ENCODE assay signal across 1 cellular context in the genomic region with DNA sequence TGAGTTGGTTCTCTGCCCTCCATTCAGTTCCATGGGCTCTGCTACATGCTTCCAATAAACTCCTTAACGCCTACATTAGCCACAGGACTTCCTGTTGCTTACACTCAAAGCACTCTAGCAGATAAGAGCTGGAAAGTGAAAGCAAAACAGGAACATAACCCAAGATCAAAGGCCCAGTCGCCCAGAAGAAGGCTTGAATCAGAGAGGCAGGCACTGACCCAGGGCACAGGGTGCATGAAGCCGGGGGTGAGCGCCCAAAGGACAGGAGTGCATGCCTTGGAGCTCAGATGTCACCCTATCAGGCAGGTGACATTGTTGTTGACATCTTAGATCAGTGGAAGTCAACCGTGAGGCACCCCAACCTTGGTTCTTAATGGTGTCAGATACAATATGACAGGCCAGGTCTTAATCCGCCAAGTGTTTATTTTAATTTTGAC.
TF ChIP-seq lines count a peak whose summit lies in the region.

No MANE protein-coding gene starts in this region.

TF ChIP-seq in HepG2, 621 proteins besides CTCF, POLR2A, EP300 and RAD21 (continued from another document):
- TF ChIP-seq, protein P1, sequence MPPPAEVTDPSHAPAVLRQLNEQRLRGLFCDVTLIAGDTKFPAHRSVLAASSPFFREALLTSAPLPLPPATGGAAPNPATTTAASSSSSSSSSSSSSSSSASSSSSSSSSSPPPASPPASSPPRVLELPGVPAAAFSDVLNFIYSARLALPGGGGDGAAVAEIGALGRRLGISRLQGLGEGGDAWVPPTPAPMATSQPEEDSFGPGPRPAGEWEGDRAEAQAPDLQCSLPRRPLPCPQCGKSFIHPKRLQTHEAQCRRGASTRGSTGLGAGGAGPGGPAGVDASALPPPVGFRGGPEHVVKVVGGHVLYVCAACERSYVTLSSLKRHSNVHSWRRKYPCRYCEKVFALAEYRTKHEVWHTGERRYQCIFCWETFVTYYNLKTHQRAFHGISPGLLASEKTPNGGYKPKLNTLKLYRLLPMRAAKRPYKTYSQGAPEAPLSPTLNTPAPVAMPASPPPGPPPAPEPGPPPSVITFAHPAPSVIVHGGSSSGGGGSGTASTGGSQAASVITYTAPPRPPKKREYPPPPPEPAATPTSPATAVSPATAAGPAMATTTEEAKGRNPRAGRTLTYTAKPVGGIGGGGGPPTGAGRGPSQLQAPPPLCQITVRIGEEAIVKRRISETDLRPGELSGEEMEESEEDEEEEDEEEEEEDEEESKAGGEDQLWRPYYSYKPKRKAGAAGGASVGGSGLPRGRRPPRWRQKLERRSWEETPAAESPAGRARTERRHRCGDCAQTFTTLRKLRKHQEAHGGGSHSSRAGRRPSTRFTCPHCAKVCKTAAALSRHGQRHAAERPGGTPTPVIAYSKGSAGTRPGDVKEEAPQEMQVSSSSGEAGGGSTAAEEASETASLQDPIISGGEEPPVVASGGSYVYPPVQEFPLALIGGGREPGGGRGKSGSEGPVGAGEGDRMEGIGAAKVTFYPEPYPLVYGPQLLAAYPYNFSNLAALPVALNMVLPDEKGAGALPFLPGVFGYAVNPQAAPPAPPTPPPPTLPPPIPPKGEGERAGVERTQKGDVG (CRISPR knock-in tag; IDR thresholded peaks at IDR 0.05; ENCODE audit: borderline replicate concordance): no peak
- TF ChIP-seq, protein P2, sequence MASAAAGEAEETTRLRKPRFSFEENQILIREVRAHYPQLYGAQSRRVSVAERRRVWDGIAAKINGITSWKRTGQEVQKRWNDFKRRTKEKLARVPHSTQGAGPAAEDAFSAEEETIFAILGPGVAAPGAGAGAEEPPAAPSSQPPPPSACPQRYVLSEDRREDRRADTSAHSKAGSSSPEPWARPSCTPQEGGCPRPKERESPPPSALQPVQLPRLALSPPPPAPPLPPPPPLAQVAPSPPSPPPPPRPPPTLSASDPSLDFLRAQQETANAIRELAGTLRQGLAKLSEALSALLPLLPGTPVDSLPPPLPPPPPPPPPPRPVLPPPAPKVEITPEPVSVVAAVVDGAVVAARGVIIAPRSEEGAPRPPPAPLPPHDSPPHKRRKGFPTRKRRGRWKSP (CRISPR knock-in tag; IDR thresholded peaks at IDR 0.05): no peak
- TF ChIP-seq MXD4 (CRISPR knock-in tag; IDR thresholded peaks at IDR 0.05) (no peak), ZBTB42 (CRISPR knock-in tag; IDR thresholded peaks at IDR 0.05) (no peak), POLR2AphosphoS2 (IDR thresholded peaks at IDR 0.05; ENCODE audit: low read depth, low read length) (no peak), SP2 (CRISPR knock-in tag; IDR thresholded peaks at IDR 0.05) (no peak), ZNF768 (CRISPR knock-in tag; IDR thresholded peaks at IDR 0.05) (0 out of 2 replicates have a peak, but pooled peaks have one; percentile 18), ELF3 (CRISPR knock-in tag; IDR thresholded peaks at IDR 0.05) (peak; percentile 54; the same call in 1 of the 2 replicates), CBX1 (IDR thresholded peaks at IDR 0.05; ENCODE audit: low read depth) (no peak), XRCC5 (optimal IDR thresholded peaks at IDR 0.05; ENCODE audit: low read length) (no peak), ZNF263 (CRISPR knock-in tag; IDR thresholded peaks at IDR 0.05) (no peak), JUN (CRISPR knock-in tag; IDR thresholded peaks at IDR 0.05) (no peak), RBAK (CRISPR knock-in tag; IDR thresholded peaks at IDR 0.05) (0 out of 2 replicates have a peak, but pooled peaks have one; percentile 25), ZNF446 (CRISPR knock-in tag; IDR thresholded peaks at IDR 0.05) (no peak), NFYC (CRISPR knock-in tag; IDR thresholded peaks at IDR 0.05) (no peak), MYC (CRISPR knock-in tag; IDR thresholded peaks at IDR 0.05; ENCODE audit: borderline replicate concordance) (no peak), RARA (CRISPR knock-in tag; IDR thresholded peaks at IDR 0.05) (peak; percentile 70), ETV5 (CRISPR knock-in tag; IDR thresholded peaks at IDR 0.05; ENCODE audit: borderline replicate concordance) (peak; percentile 42; the same call in 1 of the 2 replicates), ZNF431 (CRISPR knock-in tag; IDR thresholded peaks at IDR 0.05; ENCODE audit: borderline replicate concordance, low read depth) (no peak), ZC3H13 (CRISPR knock-in tag; IDR thresholded peaks at IDR 0.05) (no peak), ZNF24 (IDR thresholded peaks at IDR 0.05) (no peak), ZNF326 (CRISPR knock-in tag; IDR thresholded peaks at IDR 0.05; ENCODE audit: borderline replicate concordance) (no peak), ELF1 (CRISPR knock-in tag; IDR thresholded peaks at IDR 0.05) (peak; percentile 61), NR2F6 (IDR thresholded peaks at IDR 0.05) (no peak), NR2F6 (CRISPR knock-in tag; IDR thresholded peaks at IDR 0.05) (peak; percentile 8; the same call in 1 of the 2 replicates), TCF7 (IDR thresholded peaks at IDR 0.05; ENCODE audit: low read depth) (peak; percentile 72; the same call in 1 of the 2 replicates), ZNF644 (CRISPR knock-in tag; IDR thresholded peaks at IDR 0.05; ENCODE audit: low read depth) (0 out of 2 replicates have a peak, but pooled peaks have one; percentile 22), REL (CRISPR knock-in tag; conservative IDR thresholded peaks at IDR 0.05) (no peak)
- TF ChIP-seq, protein P3, sequence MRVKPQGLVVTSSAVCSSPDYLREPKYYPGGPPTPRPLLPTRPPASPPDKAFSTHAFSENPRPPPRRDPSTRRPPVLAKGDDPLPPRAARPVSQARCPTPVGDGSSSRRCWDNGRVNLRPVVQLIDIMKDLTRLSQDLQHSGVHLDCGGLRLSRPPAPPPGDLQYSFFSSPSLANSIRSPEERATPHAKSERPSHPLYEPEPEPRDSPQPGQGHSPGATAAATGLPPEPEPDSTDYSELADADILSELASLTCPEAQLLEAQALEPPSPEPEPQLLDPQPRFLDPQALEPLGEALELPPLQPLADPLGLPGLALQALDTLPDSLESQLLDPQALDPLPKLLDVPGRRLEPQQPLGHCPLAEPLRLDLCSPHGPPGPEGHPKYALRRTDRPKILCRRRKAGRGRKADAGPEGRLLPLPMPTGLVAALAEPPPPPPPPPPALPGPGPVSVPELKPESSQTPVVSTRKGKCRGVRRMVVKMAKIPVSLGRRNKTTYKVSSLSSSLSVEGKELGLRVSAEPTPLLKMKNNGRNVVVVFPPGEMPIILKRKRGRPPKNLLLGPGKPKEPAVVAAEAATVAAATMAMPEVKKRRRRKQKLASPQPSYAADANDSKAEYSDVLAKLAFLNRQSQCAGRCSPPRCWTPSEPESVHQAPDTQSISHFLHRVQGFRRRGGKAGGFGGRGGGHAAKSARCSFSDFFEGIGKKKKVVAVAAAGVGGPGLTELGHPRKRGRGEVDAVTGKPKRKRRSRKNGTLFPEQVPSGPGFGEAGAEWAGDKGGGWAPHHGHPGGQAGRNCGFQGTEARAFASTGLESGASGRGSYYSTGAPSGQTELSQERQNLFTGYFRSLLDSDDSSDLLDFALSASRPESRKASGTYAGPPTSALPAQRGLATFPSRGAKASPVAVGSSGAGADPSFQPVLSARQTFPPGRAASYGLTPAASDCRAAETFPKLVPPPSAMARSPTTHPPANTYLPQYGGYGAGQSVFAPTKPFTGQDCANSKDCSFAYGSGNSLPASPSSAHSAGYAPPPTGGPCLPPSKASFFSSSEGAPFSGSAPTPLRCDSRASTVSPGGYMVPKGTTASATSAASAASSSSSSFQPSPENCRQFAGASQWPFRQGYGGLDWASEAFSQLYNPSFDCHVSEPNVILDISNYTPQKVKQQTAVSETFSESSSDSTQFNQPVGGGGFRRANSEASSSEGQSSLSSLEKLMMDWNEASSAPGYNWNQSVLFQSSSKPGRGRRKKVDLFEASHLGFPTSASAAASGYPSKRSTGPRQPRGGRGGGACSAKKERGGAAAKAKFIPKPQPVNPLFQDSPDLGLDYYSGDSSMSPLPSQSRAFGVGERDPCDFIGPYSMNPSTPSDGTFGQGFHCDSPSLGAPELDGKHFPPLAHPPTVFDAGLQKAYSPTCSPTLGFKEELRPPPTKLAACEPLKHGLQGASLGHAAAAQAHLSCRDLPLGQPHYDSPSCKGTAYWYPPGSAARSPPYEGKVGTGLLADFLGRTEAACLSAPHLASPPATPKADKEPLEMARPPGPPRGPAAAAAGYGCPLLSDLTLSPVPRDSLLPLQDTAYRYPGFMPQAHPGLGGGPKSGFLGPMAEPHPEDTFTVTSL (CRISPR knock-in tag; IDR thresholded peaks at IDR 0.05; ENCODE audit: borderline replicate concordance): peak; percentile 40; the same call in 1 of the 2 replicates
- TF ChIP-seq, protein P4, sequence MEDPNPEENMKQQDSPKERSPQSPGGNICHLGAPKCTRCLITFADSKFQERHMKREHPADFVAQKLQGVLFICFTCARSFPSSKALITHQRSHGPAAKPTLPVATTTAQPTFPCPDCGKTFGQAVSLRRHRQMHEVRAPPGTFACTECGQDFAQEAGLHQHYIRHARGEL (CRISPR knock-in tag; IDR thresholded peaks at IDR 0.05): no peak
- TF ChIP-seq, protein P5, sequence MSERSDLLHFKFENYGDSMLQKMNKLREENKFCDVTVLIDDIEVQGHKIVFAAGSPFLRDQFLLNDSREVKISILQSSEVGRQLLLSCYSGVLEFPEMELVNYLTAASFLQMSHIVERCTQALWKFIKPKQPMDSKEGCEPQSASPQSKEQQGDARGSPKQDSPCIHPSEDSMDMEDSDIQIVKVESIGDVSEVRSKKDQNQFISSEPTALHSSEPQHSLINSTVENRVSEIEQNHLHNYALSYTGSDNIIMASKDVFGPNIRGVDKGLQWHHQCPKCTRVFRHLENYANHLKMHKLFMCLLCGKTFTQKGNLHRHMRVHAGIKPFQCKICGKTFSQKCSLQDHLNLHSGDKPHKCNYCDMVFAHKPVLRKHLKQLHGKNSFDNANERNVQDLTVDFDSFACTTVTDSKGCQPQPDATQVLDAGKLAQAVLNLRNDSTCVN (CRISPR knock-in tag; IDR thresholded peaks at IDR 0.05; ENCODE audit: borderline replicate concordance): no peak
- TF ChIP-seq, protein P6, sequence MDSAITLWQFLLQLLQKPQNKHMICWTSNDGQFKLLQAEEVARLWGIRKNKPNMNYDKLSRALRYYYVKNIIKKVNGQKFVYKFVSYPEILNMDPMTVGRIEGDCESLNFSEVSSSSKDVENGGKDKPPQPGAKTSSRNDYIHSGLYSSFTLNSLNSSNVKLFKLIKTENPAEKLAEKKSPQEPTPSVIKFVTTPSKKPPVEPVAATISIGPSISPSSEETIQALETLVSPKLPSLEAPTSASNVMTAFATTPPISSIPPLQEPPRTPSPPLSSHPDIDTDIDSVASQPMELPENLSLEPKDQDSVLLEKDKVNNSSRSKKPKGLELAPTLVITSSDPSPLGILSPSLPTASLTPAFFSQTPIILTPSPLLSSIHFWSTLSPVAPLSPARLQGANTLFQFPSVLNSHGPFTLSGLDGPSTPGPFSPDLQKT (CRISPR knock-in tag; IDR thresholded peaks at IDR 0.05; ENCODE audit: borderline replicate concordance): no peak
- TF ChIP-seq, protein P7, sequence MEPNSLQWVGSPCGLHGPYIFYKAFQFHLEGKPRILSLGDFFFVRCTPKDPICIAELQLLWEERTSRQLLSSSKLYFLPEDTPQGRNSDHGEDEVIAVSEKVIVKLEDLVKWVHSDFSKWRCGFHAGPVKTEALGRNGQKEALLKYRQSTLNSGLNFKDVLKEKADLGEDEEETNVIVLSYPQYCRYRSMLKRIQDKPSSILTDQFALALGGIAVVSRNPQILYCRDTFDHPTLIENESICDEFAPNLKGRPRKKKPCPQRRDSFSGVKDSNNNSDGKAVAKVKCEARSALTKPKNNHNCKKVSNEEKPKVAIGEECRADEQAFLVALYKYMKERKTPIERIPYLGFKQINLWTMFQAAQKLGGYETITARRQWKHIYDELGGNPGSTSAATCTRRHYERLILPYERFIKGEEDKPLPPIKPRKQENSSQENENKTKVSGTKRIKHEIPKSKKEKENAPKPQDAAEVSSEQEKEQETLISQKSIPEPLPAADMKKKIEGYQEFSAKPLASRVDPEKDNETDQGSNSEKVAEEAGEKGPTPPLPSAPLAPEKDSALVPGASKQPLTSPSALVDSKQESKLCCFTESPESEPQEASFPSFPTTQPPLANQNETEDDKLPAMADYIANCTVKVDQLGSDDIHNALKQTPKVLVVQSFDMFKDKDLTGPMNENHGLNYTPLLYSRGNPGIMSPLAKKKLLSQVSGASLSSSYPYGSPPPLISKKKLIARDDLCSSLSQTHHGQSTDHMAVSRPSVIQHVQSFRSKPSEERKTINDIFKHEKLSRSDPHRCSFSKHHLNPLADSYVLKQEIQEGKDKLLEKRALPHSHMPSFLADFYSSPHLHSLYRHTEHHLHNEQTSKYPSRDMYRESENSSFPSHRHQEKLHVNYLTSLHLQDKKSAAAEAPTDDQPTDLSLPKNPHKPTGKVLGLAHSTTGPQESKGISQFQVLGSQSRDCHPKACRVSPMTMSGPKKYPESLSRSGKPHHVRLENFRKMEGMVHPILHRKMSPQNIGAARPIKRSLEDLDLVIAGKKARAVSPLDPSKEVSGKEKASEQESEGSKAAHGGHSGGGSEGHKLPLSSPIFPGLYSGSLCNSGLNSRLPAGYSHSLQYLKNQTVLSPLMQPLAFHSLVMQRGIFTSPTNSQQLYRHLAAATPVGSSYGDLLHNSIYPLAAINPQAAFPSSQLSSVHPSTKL (CRISPR knock-in tag; IDR thresholded peaks at IDR 0.05): peak; percentile 47
TF ChIP-seq in HepG2: peak in this region for 21.
